ENCODE assay signal across 26 cellular contexts in the genomic region with DNA sequence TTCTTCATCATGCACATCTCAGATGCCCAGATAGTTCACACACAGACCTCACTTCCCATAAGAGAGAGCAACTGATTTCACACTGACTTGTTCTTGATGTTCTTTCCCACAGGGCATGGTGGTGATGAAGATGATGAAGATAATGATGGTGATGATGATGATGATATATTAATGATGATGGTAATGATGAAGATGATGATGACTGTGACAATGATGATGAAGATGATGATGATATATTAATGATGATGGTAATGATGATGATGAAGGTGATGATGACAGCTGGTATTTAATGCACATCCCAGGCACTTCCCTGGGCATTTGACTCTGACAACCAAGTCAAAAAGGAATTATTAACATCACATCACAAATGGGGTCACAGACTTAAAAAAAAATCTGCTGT.
"Had no signal": no experiment of that assay in that cellular context is flagged by ENCODE, and none has a peak within 500 bp of the region (broad histone marks: within the 10 kb centered on the region; RNA-seq: fewer than 3 reads in every experiment).

No MANE protein-coding gene starts in this region.

- ATAC-seq: naive thymus-derived CD4-positive, alpha-beta T cell; natural killer cell; psoas muscle; right cardiac atrium; sciatic nerve; stimulated activated memory B cell treated with anti-CD40 and anti-IgM and Interleukin-4, amounts not matched to agents 10 μg/mL and 1 μg/mL and 100 μg/mL, for 72 hours; stimulated activated naive CD8-positive, alpha-beta T cell treated with anti-CD3 and anti-CD28 coated beads, Interleukin-15, amount 100 ng/mL, for 72 hours; upper lobe of right lung had no signal

- H3K4me3 Mint-ChIP-seq: naive thymus-derived CD4-positive, alpha-beta T cell; natural killer cell; nephron; neural progenitor cell; stimulated activated memory B cell treated with anti-CD40 and anti-IgM and Interleukin-4, amounts not matched to agents 10 μg/mL and 1 μg/mL and 100 μg/mL, for 72 hours; stimulated activated naive CD8-positive, alpha-beta T cell treated with anti-CD3 and anti-CD28 coated beads, Interleukin-15, amount 100 ng/mL, for 72 hours; type B pancreatic cell had no signal

- H3K4me1 Mint-ChIP-seq: nephron; neural progenitor cell; stimulated activated memory B cell treated with anti-CD40 and anti-IgM and Interleukin-4, amounts not matched to agents 10 μg/mL and 1 μg/mL and 100 μg/mL, for 72 hours had no signal

- H3K36me3 Mint-ChIP-seq: neural progenitor cell; stimulated activated memory B cell treated with anti-CD40 and anti-IgM and Interleukin-4, amounts not matched to agents 10 μg/mL and 1 μg/mL and 100 μg/mL, for 72 hours; type B pancreatic cell had no signal

- H3K27me3 Mint-ChIP-seq: progenitor cell of endocrine pancreas; stimulated activated memory B cell treated with anti-CD40 and anti-IgM and Interleukin-4, amounts not matched to agents 10 μg/mL and 1 μg/mL and 100 μg/mL, for 72 hours had no signal

- H3K27ac Mint-ChIP-seq: naive thymus-derived CD4-positive, alpha-beta T cell; natural killer cell; nephron; neural progenitor cell; progenitor cell of endocrine pancreas; stimulated activated memory B cell treated with anti-CD40 and anti-IgM and Interleukin-4, amounts not matched to agents 10 μg/mL and 1 μg/mL and 100 μg/mL, for 72 hours; stimulated activated naive CD8-positive, alpha-beta T cell treated with anti-CD3 and anti-CD28 coated beads, Interleukin-15, amount 100 ng/mL, for 72 hours; type B pancreatic cell had no signal

- DNase-seq: naive thymus-derived CD4-positive, alpha-beta T cell; natural killer cell; occipital lobe; ovary; posterior cingulate gyrus; psoas muscle; right cardiac atrium; spleen; stimulated activated CD4-positive, alpha-beta T cell treated with anti-CD3 and anti-CD28 coated beads, Interleukin-12 subunit alpha, Interleukin-12 subunit beta, amount 100 ng/mL, for 4 hours; stimulated activated CD4-positive, alpha-beta T cell treated with anti-CD3 and anti-CD28 coated beads, Interleukin-1b, Interleukin-23, amount 100 ng/mL, for 48 hours; stimulated activated CD4-positive, alpha-beta T cell treated with anti-CD3 and anti-CD28 coated beads, Interleukin-4, amount 100 ng/mL, for 1 hour; stimulated activated CD4-positive, alpha-beta T cell treated with anti-CD3 and anti-CD28 coated beads, Interleukin-4, amount 100 ng/mL, for 4 hours; stimulated activated CD8-positive, alpha-beta memory T cell treated with anti-CD3 and anti-CD28 coated beads, Interleukin-4, amount 100 ng/mL, for 48 hours; stimulated activated naive CD4-positive, alpha-beta T cell; stimulated activated naive CD8-positive, alpha-beta T cell treated with anti-CD3 and anti-CD28 coated beads, Interleukin-15, amount 100 ng/mL, for 72 hours; substantia nigra; testis; tibial artery; transverse colon; upper lobe of right lung had no signal
